In the genomic region with DNA sequence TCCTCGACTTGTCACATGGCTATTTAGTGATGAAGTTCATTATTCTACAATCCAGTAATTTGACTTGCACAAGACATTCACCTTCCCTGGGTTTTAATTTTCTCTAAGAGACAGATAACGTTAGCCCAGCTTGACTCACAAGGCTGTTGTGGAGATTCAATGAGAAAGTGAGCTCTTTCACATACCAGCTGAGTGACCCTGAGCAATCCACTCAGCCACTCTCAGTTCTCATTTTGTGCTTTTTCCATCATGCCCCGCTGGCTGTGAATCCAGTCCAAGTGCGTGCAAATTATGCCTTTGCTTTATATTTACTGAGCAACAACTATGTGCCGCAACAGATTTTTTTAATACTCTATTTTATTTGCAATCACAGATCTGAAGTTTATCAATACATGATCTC, we compare ENCODE assay signal across 29 cellular contexts.
"Had no signal": no experiment of that assay in that cellular context is flagged by ENCODE, and none has a peak within 500 bp of the region (broad histone marks: within the 10 kb centered on the region; RNA-seq: fewer than 3 reads in every experiment).

No MANE protein-coding gene starts in this region.

- H3K27me3 ChIP-seq: brain microvascular endothelial cell, gastroesophageal sphincter, hepatocyte, pancreas, sigmoid colon, stomach, thyroid gland, upper lobe of left lung, vagina had no signal

- H3K4me1 Mint-ChIP-seq: activated CD4-positive, alpha-beta T cell treated with anti-CD3 and anti-CD28 coated beads for 36 hours; activated naive CD8-positive, alpha-beta T cell treated with anti-CD3 and anti-CD28 coated beads for 36 hours; stimulated activated effector memory CD8-positive, alpha-beta T cell treated with anti-CD3 and anti-CD28 coated beads, Interleukin-12 subunit alpha, Interleukin-12 subunit beta, amount 100 ng/mL, for 72 hours had no signal

- H3K27me3 Mint-ChIP-seq: activated CD4-positive, alpha-beta T cell treated with anti-CD3 and anti-CD28 coated beads for 36 hours; activated naive CD8-positive, alpha-beta T cell treated with anti-CD3 and anti-CD28 coated beads for 36 hours; effector memory CD8-positive, alpha-beta T cell had no signal

- H3K36me3 Mint-ChIP-seq: activated naive CD8-positive, alpha-beta T cell treated with anti-CD3 and anti-CD28 coated beads for 36 hours; stimulated activated effector memory CD8-positive, alpha-beta T cell treated with anti-CD3 and anti-CD28 coated beads, Interleukin-12 subunit alpha, Interleukin-12 subunit beta, amount 100 ng/mL, for 72 hours had no signal

- H2AFZ ChIP-seq: hepatocyte had no signal

- H3K4me3 Mint-ChIP-seq: activated CD4-positive, alpha-beta T cell treated with anti-CD3 and anti-CD28 coated beads for 36 hours; activated naive CD8-positive, alpha-beta T cell treated with anti-CD3 and anti-CD28 coated beads for 36 hours; activated T-cell treated with anti-CD3 and anti-CD28 coated beads, Interleukin-2, amount 50 U/mL, for 72 hours; effector memory CD8-positive, alpha-beta T cell; nephron progenitor cell; stimulated activated effector memory CD8-positive, alpha-beta T cell treated with anti-CD3 and anti-CD28 coated beads, Interleukin-12 subunit alpha, Interleukin-12 subunit beta, amount 100 ng/mL, for 72 hours; T-helper 2 cell treated with Interferon-gamma antibody and Interleukin-4, amounts not matched to agents 5 μg/mL and 100 μg/mL, for 36 hours had no signal

- H3K27ac Mint-ChIP-seq: activated CD4-positive, alpha-beta T cell treated with anti-CD3 and anti-CD28 coated beads for 36 hours; activated naive CD8-positive, alpha-beta T cell treated with anti-CD3 and anti-CD28 coated beads for 36 hours; activated T-cell treated with anti-CD3 and anti-CD28 coated beads, Interleukin-2, amount 50 U/mL, for 72 hours; effector memory CD8-positive, alpha-beta T cell; stimulated activated effector memory CD8-positive, alpha-beta T cell treated with anti-CD3 and anti-CD28 coated beads, Interleukin-12 subunit alpha, Interleukin-12 subunit beta, amount 100 ng/mL, for 72 hours; T-helper 2 cell treated with Interferon-gamma antibody and Interleukin-4, amounts not matched to agents 5 μg/mL and 100 μg/mL, for 36 hours had no signal

- H3K4me1 ChIP-seq: vagina had no signal

- H3K9me3 Mint-ChIP-seq: activated naive CD8-positive, alpha-beta T cell treated with anti-CD3 and anti-CD28 coated beads for 36 hours had no signal

- DNase-seq: activated CD4-positive, alpha-beta T cell treated with anti-CD3 and anti-CD28 coated beads for 36 hours; activated CD4-positive, alpha-beta T cell treated with anti-CD3 and anti-CD28 coated beads, Interleukin-2, amount 50 U/mL, for 4 hours; activated CD4-positive, CD25-positive, alpha-beta regulatory T cell; activated effector memory CD4-positive, alpha-beta T cell treated with Interleukin-2 at 50 U/mL for 16 hours; activated naive CD4-positive, alpha-beta T cell treated with Interleukin-2 at 50 U/mL for 16 hours; activated naive CD8-positive, alpha-beta T cell treated with anti-CD3 and anti-CD28 coated beads for 36 hours; activated T-cell treated with anti-CD3 and anti-CD28 coated beads for 4 hours; activated T-cell treated with anti-CD3 and anti-CD28 coated beads, Interleukin-2, amount 50 U/mL, for 72 hours; amniotic stem cell; brain microvascular endothelial cell; caudate nucleus; cortex of kidney; effector memory CD8-positive, alpha-beta T cell; left cardiac atrium; left ventricle myocardium superior; nephron progenitor cell; pancreas; psoas muscle; sigmoid colon; small intestine; stimulated activated CD4-positive, alpha-beta T cell treated with anti-CD3 and anti-CD28 coated beads, Interleukin-4, amount 100 ng/mL, for 24 hours; stomach; thyroid gland; upper lobe of left lung had no signal

- H3K4me3 ChIP-seq: gastroesophageal sphincter, hepatocyte, pancreas, psoas muscle, sigmoid colon, stomach, thyroid gland, upper lobe of left lung, vagina had no signal

- ATAC-seq: activated CD4-positive, alpha-beta T cell treated with anti-CD3 and anti-CD28 coated beads for 36 hours; activated T-cell treated with anti-CD3 and anti-CD28 coated beads, Interleukin-2, amount 50 U/mL, for 72 hours; effector memory CD8-positive, alpha-beta T cell; gastroesophageal sphincter; left cardiac atrium; pancreas; psoas muscle; stimulated activated effector memory CD8-positive, alpha-beta T cell treated with anti-CD3 and anti-CD28 coated beads, Interleukin-12 subunit alpha, Interleukin-12 subunit beta, amount 100 ng/mL, for 72 hours had no signal

- H3K27ac ChIP-seq: brain microvascular endothelial cell, gastroesophageal sphincter, hepatocyte, pancreas, psoas muscle, sigmoid colon, stomach, thyroid gland, upper lobe of left lung, vagina had no signal

- H3K36me3 ChIP-seq: brain microvascular endothelial cell, gastroesophageal sphincter, pancreas, stomach, thyroid gland, upper lobe of left lung, vagina had no signal

- H3K9me3 ChIP-seq: gastroesophageal sphincter, pancreas, psoas muscle, sigmoid colon, stomach, thyroid gland, upper lobe of left lung, vagina had no signal

- H3K4me2 ChIP-seq: hepatocyte had no signal
